In the genomic region with DNA sequence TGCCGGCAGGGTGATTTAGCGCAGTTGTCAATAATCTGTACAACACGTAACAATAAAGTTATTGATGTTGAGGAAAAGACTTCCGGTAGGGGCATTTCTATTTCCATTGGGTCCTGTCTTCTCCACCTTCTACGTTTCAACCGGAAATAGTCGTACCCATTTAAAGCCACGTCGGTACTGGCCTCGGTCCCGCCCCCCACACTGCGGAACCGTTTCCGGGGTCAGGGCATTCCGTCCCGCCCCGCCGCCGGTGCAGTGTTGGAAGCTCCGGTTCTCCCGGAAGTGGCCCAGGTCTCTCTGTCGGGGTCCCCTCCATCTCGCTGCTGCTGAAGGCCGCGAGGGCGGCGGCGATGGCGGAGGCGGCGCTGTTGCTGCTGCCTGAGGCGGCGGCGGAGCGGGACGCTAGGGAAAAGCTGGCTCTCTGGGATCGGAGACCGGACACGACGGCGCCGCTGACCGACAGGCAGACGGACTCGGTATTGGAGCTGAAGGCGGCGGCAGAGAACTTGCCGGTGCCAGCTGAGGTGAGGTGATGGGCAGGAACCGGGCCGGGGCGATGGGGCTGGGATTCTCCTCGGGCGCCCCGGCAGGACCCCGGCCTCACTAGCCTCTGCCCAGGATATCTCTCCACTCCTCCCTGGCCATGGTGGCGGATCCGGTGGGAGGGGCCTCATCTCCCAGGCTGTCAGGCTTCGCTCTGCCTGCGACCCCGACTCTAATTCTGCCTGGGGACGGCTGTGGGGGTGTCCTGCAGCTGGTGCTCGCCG, we compare ENCODE assay signal across 1 cellular context.
TF ChIP-seq lines count a peak whose summit lies in the region.

A gene with protein sequence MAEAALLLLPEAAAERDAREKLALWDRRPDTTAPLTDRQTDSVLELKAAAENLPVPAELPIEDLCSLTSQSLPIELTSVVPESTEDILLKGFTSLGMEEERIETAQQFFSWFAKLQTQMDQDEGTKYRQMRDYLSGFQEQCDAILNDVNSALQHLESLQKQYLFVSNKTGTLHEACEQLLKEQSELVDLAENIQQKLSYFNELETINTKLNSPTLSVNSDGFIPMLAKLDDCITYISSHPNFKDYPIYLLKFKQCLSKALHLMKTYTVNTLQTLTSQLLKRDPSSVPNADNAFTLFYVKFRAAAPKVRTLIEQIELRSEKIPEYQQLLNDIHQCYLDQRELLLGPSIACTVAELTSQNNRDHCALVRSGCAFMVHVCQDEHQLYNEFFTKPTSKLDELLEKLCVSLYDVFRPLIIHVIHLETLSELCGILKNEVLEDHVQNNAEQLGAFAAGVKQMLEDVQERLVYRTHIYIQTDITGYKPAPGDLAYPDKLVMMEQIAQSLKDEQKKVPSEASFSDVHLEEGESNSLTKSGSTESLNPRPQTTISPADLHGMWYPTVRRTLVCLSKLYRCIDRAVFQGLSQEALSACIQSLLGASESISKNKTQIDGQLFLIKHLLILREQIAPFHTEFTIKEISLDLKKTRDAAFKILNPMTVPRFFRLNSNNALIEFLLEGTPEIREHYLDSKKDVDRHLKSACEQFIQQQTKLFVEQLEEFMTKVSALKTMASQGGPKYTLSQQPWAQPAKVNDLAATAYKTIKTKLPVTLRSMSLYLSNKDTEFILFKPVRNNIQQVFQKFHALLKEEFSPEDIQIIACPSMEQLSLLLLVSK (plus strand): TSS at position 253 of the 767 bp plus-strand sequence. CDS start 98 bp downstream, at position 351.

TF ChIP-seq in HEK293, 187 proteins besides CTCF, POLR2A, EP300 and RAD21 (continued from another document):
- TF ChIP-seq, protein P1, sequence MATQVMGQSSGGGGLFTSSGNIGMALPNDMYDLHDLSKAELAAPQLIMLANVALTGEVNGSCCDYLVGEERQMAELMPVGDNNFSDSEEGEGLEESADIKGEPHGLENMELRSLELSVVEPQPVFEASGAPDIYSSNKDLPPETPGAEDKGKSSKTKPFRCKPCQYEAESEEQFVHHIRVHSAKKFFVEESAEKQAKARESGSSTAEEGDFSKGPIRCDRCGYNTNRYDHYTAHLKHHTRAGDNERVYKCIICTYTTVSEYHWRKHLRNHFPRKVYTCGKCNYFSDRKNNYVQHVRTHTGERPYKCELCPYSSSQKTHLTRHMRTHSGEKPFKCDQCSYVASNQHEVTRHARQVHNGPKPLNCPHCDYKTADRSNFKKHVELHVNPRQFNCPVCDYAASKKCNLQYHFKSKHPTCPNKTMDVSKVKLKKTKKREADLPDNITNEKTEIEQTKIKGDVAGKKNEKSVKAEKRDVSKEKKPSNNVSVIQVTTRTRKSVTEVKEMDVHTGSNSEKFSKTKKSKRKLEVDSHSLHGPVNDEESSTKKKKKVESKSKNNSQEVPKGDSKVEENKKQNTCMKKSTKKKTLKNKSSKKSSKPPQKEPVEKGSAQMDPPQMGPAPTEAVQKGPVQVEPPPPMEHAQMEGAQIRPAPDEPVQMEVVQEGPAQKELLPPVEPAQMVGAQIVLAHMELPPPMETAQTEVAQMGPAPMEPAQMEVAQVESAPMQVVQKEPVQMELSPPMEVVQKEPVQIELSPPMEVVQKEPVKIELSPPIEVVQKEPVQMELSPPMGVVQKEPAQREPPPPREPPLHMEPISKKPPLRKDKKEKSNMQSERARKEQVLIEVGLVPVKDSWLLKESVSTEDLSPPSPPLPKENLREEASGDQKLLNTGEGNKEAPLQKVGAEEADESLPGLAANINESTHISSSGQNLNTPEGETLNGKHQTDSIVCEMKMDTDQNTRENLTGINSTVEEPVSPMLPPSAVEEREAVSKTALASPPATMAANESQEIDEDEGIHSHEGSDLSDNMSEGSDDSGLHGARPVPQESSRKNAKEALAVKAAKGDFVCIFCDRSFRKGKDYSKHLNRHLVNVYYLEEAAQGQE (tag by site-specific recombination; IDR thresholded peaks at IDR 0.05): peak; percentile 19
- peak; percentile 39 for TF ChIP-seq ZNF341 (tag by site-specific recombination; IDR thresholded peaks at IDR 0.05; ENCODE audit: low read depth)
- TF ChIP-seq, protein P2, sequence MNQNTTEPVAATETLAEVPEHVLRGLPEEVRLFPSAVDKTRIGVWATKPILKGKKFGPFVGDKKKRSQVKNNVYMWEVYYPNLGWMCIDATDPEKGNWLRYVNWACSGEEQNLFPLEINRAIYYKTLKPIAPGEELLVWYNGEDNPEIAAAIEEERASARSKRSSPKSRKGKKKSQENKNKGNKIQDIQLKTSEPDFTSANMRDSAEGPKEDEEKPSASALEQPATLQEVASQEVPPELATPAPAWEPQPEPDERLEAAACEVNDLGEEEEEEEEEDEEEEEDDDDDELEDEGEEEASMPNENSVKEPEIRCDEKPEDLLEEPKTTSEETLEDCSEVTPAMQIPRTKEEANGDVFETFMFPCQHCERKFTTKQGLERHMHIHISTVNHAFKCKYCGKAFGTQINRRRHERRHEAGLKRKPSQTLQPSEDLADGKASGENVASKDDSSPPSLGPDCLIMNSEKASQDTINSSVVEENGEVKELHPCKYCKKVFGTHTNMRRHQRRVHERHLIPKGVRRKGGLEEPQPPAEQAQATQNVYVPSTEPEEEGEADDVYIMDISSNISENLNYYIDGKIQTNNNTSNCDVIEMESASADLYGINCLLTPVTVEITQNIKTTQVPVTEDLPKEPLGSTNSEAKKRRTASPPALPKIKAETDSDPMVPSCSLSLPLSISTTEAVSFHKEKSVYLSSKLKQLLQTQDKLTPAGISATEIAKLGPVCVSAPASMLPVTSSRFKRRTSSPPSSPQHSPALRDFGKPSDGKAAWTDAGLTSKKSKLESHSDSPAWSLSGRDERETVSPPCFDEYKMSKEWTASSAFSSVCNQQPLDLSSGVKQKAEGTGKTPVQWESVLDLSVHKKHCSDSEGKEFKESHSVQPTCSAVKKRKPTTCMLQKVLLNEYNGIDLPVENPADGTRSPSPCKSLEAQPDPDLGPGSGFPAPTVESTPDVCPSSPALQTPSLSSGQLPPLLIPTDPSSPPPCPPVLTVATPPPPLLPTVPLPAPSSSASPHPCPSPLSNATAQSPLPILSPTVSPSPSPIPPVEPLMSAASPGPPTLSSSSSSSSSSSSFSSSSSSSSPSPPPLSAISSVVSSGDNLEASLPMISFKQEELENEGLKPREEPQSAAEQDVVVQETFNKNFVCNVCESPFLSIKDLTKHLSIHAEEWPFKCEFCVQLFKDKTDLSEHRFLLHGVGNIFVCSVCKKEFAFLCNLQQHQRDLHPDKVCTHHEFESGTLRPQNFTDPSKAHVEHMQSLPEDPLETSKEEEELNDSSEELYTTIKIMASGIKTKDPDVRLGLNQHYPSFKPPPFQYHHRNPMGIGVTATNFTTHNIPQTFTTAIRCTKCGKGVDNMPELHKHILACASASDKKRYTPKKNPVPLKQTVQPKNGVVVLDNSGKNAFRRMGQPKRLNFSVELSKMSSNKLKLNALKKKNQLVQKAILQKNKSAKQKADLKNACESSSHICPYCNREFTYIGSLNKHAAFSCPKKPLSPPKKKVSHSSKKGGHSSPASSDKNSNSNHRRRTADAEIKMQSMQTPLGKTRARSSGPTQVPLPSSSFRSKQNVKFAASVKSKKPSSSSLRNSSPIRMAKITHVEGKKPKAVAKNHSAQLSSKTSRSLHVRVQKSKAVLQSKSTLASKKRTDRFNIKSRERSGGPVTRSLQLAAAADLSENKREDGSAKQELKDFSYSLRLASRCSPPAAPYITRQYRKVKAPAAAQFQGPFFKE (tag by site-specific recombination; IDR thresholded peaks at IDR 0.05; ENCODE audit: borderline replicate concordance): no peak
- TF ChIP-seq, protein P3, sequence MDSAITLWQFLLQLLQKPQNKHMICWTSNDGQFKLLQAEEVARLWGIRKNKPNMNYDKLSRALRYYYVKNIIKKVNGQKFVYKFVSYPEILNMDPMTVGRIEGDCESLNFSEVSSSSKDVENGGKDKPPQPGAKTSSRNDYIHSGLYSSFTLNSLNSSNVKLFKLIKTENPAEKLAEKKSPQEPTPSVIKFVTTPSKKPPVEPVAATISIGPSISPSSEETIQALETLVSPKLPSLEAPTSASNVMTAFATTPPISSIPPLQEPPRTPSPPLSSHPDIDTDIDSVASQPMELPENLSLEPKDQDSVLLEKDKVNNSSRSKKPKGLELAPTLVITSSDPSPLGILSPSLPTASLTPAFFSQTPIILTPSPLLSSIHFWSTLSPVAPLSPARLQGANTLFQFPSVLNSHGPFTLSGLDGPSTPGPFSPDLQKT (IDR thresholded peaks at IDR 0.05; ENCODE audit: borderline replicate concordance, low read depth, low read length): peak; percentile 71
- no peak for TF ChIP-seq ZNF311 (tag by site-specific recombination; IDR thresholded peaks at IDR 0.05; ENCODE audit: borderline replicate concordance)
- peak; percentile 94 for TF ChIP-seq ZNF660 (tag by site-specific recombination; IDR thresholded peaks at IDR 0.05)
- TF ChIP-seq, protein P4, sequence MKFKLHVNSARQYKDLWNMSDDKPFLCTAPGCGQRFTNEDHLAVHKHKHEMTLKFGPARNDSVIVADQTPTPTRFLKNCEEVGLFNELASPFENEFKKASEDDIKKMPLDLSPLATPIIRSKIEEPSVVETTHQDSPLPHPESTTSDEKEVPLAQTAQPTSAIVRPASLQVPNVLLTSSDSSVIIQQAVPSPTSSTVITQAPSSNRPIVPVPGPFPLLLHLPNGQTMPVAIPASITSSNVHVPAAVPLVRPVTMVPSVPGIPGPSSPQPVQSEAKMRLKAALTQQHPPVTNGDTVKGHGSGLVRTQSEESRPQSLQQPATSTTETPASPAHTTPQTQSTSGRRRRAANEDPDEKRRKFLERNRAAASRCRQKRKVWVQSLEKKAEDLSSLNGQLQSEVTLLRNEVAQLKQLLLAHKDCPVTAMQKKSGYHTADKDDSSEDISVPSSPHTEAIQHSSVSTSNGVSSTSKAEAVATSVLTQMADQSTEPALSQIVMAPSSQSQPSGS (tag by site-specific recombination; IDR thresholded peaks at IDR 0.05; ENCODE audit: low read depth): peak; percentile 52; the same call in 1 of the 2 replicates
- TF ChIP-seq, protein P5, sequence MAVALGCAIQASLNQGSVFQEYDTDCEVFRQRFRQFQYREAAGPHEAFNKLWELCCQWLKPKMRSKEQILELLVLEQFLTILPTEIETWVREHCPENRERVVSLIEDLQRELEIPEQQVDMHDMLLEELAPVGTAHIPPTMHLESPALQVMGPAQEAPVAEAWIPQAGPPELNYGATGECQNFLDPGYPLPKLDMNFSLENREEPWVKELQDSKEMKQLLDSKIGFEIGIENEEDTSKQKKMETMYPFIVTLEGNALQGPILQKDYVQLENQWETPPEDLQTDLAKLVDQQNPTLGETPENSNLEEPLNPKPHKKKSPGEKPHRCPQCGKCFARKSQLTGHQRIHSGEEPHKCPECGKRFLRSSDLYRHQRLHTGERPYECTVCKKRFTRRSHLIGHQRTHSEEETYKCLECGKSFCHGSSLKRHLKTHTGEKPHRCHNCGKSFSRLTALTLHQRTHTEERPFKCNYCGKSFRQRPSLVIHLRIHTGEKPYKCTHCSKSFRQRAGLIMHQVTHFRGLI (tag by site-specific recombination; IDR thresholded peaks at IDR 0.05): no peak
- no peak; the same call in 1 of the 2 replicates for TF ChIP-seq ZNF184 (tag by site-specific recombination; IDR thresholded peaks at IDR 0.05)
- no peak for TF ChIP-seq ZNF423 (tag by site-specific recombination; IDR thresholded peaks at IDR 0.05)
- TF ChIP-seq MYNN (tag by site-specific recombination; IDR thresholded peaks at IDR 0.05; ENCODE audit: borderline replicate concordance): no peak
- TF ChIP-seq HOXC10 (CRISPR knock-in tag; IDR thresholded peaks at IDR 0.05): no peak
- TF ChIP-seq ZNF214 (tag by site-specific recombination; IDR thresholded peaks at IDR 0.05; ENCODE audit: borderline replicate concordance): no peak
TF ChIP-seq in HEK293: peak in this region for 59.
